In genomic region chr7:108120196-108120595, GRCh38 we compare ENCODE assay signal across 2 cellular contexts.
TF ChIP-seq lines count a peak whose summit lies in the region.

No MANE protein-coding gene starts in this region.

TF ChIP-seq in GM12891, 5 proteins besides CTCF, POLR2A, EP300 and RAD21:
- no peak for TF ChIP-seq SPI1 (IDR thresholded peaks at IDR 0.05; ENCODE audit: low read depth, low read length)
- TF ChIP-seq TAF1 (IDR thresholded peaks at IDR 0.05; ENCODE audit: low read depth, low read length), result no peak
- TF ChIP-seq POU2F2 (IDR thresholded peaks at IDR 0.05; ENCODE audit: low read depth, low read length), result no peak
- TF ChIP-seq PAX5 (IDR thresholded peaks at IDR 0.05; ENCODE audit: insufficient read depth, low read length, severe bottlenecking), result no peak
- TF ChIP-seq POLR2AphosphoS5 (IDR thresholded peaks at IDR 0.05; ENCODE audit: low read depth, low read length), result no peak

TF ChIP-seq in GM12878, 131 proteins besides CTCF, POLR2A, EP300 and RAD21 (continued from another document):
- TF ChIP-seq NFIC (IDR thresholded peaks at IDR 0.05; ENCODE audit: low read depth, low read length), result peak; percentile 59; the same call in 1 of the 2 replicates
- TF ChIP-seq CHD2 (IDR thresholded peaks at IDR 0.05; ENCODE audit: borderline replicate concordance, low read depth, low read length), result no peak
- no peak for TF ChIP-seq ZNF207 (IDR thresholded peaks at IDR 0.05; ENCODE audit: borderline replicate concordance)
- TF ChIP-seq BRCA1 (IDR thresholded peaks at IDR 0.05; ENCODE audit: low read depth, low read length), result no peak
- TF ChIP-seq ZNF274 (IDR thresholded peaks at IDR 0.05; ENCODE audit: insufficient read depth, insufficient read length), result no peak
- TF ChIP-seq ZBTB11 (CRISPR knock-in tag; IDR thresholded peaks at IDR 0.05), result no peak
- no peak for TF ChIP-seq BMI1 (IDR thresholded peaks at IDR 0.05; ENCODE audit: borderline replicate concordance)
- TF ChIP-seq JUNB (IDR thresholded peaks at IDR 0.05), result peak; percentile 53
- TF ChIP-seq PAX5 (IDR thresholded peaks at IDR 0.05; ENCODE audit: borderline replicate concordance, low read depth, low read length), result no peak
- no peak for TF ChIP-seq RCOR1 (conservative IDR thresholded peaks at IDR 0.05; ENCODE audit: low read depth, low read length)
- no peak for TF ChIP-seq ZNF384 (IDR thresholded peaks at IDR 0.05; ENCODE audit: borderline replicate concordance, low read depth, low read length)
- no peak for TF ChIP-seq KLF5 (IDR thresholded peaks at IDR 0.05; ENCODE audit: partially characterized antibody)
- TF ChIP-seq, protein P1, sequence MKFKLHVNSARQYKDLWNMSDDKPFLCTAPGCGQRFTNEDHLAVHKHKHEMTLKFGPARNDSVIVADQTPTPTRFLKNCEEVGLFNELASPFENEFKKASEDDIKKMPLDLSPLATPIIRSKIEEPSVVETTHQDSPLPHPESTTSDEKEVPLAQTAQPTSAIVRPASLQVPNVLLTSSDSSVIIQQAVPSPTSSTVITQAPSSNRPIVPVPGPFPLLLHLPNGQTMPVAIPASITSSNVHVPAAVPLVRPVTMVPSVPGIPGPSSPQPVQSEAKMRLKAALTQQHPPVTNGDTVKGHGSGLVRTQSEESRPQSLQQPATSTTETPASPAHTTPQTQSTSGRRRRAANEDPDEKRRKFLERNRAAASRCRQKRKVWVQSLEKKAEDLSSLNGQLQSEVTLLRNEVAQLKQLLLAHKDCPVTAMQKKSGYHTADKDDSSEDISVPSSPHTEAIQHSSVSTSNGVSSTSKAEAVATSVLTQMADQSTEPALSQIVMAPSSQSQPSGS (IDR thresholded peaks at IDR 0.05; ENCODE audit: low read length), result peak; percentile 54; the same call in 1 of the 2 replicates
- TF ChIP-seq BCL11A (IDR thresholded peaks at IDR 0.05; ENCODE audit: low read depth, low read length), result no peak
- TF ChIP-seq BHLHE40 (IDR thresholded peaks at IDR 0.05; ENCODE audit: borderline replicate concordance in 1 of 2, low read depth in 2 of 2, low read length in 1 of 2), result no peak
- TF ChIP-seq NR2F1 (conservative IDR thresholded peaks at IDR 0.05), result no peak
- TF ChIP-seq KDM1A (IDR thresholded peaks at IDR 0.05; ENCODE audit: borderline replicate concordance), result no peak
- peak; percentile 13; the same call in 1 of the 2 replicates for TF ChIP-seq MTA2 (IDR thresholded peaks at IDR 0.05; ENCODE audit: low read depth)
- no peak for TF ChIP-seq RELA (IDR thresholded peaks at IDR 0.05; ENCODE audit: borderline replicate concordance, partially characterized antibody)
